ENCODE assay signal across 2 cellular contexts in the genomic region with DNA sequence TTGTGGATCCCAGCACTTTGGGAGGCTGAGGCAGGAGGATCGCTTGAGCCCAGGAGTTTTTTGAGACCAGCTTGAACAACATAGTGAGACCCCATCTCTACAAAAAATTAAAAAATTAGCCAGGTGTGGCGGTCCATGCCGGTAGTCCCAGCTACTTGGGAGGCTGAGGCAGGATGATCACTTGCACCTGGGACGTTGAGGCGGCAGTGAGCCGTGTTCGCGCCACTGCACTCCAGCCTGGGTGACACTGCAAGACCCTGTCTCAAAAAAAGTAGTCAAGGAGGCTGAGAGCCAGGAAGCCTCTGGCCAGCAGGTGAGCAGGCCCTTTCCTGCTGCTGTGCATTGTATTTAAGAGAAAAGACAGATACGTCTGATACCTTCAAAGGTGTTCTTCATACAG.
TF ChIP-seq lines count a peak whose summit lies in the region.

No MANE protein-coding gene starts in this region.

TF ChIP-seq in SK-N-SH, 30 proteins besides CTCF, POLR2A, EP300 and RAD21 (continued from another document):
- TF ChIP-seq, protein P1, sequence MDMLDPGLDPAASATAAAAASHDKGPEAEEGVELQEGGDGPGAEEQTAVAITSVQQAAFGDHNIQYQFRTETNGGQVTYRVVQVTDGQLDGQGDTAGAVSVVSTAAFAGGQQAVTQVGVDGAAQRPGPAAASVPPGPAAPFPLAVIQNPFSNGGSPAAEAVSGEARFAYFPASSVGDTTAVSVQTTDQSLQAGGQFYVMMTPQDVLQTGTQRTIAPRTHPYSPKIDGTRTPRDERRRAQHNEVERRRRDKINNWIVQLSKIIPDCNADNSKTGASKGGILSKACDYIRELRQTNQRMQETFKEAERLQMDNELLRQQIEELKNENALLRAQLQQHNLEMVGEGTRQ (IDR thresholded peaks at IDR 0.05; ENCODE audit: borderline replicate concordance, low read depth, low read length): no peak

TF ChIP-seq in SK-N-SH treated with all-trans-retinoic acid at 6 μM for 48 hours, 23 proteins besides CTCF, POLR2A, EP300 and RAD21 (continued from another document):
- TF ChIP-seq, protein P2, sequence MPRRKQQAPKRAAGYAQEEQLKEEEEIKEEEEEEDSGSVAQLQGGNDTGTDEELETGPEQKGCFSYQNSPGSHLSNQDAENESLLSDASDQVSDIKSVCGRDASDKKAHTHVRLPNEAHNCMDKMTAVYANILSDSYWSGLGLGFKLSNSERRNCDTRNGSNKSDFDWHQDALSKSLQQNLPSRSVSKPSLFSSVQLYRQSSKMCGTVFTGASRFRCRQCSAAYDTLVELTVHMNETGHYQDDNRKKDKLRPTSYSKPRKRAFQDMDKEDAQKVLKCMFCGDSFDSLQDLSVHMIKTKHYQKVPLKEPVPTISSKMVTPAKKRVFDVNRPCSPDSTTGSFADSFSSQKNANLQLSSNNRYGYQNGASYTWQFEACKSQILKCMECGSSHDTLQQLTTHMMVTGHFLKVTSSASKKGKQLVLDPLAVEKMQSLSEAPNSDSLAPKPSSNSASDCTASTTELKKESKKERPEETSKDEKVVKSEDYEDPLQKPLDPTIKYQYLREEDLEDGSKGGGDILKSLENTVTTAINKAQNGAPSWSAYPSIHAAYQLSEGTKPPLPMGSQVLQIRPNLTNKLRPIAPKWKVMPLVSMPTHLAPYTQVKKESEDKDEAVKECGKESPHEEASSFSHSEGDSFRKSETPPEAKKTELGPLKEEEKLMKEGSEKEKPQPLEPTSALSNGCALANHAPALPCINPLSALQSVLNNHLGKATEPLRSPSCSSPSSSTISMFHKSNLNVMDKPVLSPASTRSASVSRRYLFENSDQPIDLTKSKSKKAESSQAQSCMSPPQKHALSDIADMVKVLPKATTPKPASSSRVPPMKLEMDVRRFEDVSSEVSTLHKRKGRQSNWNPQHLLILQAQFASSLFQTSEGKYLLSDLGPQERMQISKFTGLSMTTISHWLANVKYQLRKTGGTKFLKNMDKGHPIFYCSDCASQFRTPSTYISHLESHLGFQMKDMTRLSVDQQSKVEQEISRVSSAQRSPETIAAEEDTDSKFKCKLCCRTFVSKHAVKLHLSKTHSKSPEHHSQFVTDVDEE (CRISPR knock-in tag; IDR thresholded peaks at IDR 0.05): no peak
- TF ChIP-seq ZNF70 (CRISPR knock-in tag; IDR thresholded peaks at IDR 0.05) (no peak), CSDC2 (CRISPR knock-in tag; IDR thresholded peaks at IDR 0.05) (no peak), BACH2 (CRISPR knock-in tag; IDR thresholded peaks at IDR 0.05; ENCODE audit: borderline replicate concordance) (no peak), TOX (CRISPR knock-in tag; IDR thresholded peaks at IDR 0.05; ENCODE audit: borderline replicate concordance) (no peak), RARB (CRISPR knock-in tag; IDR thresholded peaks at IDR 0.05) (no peak), ISL1 (CRISPR knock-in tag; IDR thresholded peaks at IDR 0.05) (no peak), ARNTL (CRISPR knock-in tag; IDR thresholded peaks at IDR 0.05; ENCODE audit: borderline replicate concordance, low read depth) (no peak), OSR1 (CRISPR knock-in tag; IDR thresholded peaks at IDR 0.05) (no peak)
- TF ChIP-seq, protein P3, sequence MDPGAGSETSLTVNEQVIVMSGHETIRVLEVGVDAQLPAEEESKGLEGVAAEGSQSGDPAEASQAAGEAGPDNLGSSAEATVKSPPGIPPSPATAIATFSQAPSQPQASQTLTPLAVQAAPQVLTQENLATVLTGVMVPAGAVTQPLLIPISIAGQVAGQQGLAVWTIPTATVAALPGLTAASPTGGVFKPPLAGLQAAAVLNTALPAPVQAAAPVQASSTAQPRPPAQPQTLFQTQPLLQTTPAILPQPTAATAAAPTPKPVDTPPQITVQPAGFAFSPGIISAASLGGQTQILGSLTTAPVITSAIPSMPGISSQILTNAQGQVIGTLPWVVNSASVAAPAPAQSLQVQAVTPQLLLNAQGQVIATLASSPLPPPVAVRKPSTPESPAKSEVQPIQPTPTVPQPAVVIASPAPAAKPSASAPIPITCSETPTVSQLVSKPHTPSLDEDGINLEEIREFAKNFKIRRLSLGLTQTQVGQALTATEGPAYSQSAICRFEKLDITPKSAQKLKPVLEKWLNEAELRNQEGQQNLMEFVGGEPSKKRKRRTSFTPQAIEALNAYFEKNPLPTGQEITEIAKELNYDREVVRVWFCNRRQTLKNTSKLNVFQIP (CRISPR knock-in tag; IDR thresholded peaks at IDR 0.05; ENCODE audit: borderline replicate concordance, low read depth): no peak
TF ChIP-seq in SK-N-SH treated with all-trans-retinoic acid at 6 μM for 48 hours: peak in this region for 0.
